ENCODE assay signal across 1 cellular context in the genomic region with DNA sequence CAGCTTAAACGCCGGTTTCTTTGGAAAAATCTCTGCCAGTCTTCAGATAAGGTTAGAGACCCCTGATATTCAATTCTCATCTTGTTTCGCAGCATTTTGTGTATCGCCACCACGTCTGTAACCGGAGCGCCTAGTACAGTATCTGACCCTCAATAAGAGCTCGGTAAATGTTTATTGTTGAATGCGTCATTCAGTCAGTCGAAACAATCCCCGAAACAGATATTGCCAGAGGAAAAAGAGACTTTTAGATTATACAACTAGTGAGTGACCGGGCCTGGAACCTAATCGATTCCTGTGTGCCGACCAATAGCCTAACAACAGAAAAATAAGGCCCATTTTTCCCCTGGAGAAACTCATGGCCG.
TF ChIP-seq lines count a peak whose summit lies in the region.

No MANE protein-coding gene starts in this region.

TF ChIP-seq in GM23338, 12 proteins besides CTCF, POLR2A, EP300 and RAD21 (continued from another document):
- TF ChIP-seq, protein P1, sequence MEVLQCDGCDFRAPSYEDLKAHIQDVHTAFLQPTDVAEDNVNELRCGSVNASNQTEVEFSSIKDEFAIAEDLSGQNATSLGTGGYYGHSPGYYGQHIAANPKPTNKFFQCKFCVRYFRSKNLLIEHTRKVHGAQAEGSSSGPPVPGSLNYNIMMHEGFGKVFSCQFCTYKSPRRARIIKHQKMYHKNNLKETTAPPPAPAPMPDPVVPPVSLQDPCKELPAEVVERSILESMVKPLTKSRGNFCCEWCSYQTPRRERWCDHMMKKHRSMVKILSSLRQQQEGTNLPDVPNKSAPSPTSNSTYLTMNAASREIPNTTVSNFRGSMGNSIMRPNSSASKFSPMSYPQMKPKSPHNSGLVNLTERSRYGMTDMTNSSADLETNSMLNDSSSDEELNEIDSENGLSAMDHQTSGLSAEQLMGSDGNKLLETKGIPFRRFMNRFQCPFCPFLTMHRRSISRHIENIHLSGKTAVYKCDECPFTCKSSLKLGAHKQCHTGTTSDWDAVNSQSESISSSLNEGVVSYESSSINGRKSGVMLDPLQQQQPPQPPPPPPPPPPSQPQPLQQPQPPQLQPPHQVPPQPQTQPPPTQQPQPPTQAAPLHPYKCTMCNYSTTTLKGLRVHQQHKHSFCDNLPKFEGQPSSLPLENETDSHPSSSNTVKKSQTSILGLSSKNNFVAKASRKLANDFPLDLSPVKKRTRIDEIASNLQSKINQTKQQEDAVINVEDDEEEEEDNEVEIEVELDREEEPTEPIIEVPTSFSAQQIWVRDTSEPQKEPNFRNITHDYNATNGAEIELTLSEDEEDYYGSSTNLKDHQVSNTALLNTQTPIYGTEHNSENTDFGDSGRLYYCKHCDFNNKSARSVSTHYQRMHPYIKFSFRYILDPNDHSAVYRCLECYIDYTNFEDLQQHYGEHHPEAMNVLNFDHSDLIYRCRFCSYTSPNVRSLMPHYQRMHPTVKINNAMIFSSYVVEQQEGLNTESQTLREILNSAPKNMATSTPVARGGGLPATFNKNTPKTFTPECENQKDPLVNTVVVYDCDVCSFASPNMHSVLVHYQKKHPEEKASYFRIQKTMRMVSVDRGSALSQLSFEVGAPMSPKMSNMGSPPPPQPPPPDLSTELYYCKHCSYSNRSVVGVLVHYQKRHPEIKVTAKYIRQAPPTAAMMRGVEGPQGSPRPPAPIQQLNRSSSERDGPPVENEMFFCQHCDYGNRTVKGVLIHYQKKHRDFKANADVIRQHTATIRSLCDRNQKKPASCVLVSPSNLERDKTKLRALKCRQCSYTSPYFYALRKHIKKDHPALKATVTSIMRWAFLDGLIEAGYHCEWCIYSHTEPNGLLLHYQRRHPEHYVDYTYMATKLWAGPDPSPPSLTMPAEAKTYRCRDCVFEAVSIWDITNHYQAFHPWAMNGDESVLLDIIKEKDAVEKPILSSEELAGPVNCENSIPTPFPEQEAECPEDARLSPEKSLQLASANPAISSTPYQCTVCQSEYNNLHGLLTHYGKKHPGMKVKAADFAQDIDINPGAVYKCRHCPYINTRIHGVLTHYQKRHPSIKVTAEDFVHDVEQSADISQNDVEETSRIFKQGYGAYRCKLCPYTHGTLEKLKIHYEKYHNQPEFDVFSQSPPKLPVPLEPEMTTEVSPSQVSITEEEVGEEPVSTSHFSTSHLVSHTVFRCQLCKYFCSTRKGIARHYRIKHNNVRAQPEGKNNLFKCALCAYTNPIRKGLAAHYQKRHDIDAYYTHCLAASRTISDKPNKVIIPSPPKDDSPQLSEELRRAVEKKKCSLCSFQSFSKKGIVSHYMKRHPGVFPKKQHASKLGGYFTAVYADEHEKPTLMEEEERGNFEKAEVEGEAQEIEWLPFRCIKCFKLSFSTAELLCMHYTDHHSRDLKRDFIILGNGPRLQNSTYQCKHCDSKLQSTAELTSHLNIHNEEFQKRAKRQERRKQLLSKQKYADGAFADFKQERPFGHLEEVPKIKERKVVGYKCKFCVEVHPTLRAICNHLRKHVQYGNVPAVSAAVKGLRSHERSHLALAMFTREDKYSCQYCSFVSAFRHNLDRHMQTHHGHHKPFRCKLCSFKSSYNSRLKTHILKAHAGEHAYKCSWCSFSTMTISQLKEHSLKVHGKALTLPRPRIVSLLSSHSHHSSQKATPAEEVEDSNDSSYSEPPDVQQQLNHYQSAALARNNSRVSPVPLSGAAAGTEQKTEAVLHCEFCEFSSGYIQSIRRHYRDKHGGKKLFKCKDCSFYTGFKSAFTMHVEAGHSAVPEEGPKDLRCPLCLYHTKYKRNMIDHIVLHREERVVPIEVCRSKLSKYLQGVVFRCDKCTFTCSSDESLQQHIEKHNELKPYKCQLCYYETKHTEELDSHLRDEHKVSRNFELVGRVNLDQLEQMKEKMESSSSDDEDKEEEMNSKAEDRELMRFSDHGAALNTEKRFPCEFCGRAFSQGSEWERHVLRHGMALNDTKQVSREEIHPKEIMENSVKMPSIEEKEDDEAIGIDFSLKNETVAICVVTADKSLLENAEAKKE (CRISPR knock-in tag; IDR thresholded peaks at IDR 0.05) = no peak
- no peak for TF ChIP-seq EZH2phosphoT487 (IDR thresholded peaks at IDR 0.05; ENCODE audit: unreplicated experiment)
TF ChIP-seq in GM23338: peak in this region for 0.
